Comparison of ENCODE assay signal across 1 cellular context in genomic region chr2:230218411-230218810, GRCh38.
A peak's percentile ranks its signal among the peaks of the same experiment; 100 is the strongest.
TF ChIP-seq lines count a peak whose summit lies in the region.

No MANE protein-coding gene starts in this region.

TF ChIP-seq in GM12878, 131 proteins besides CTCF, POLR2A, EP300 and RAD21 (continued from another document):
- TF ChIP-seq SMARCA5 (IDR thresholded peaks at IDR 0.05), result peak; percentile 42; the same call in 1 of the 2 replicates
- no peak for TF ChIP-seq CHD2 (IDR thresholded peaks at IDR 0.05; ENCODE audit: borderline replicate concordance, low read depth, low read length)
- TF ChIP-seq, protein P1, sequence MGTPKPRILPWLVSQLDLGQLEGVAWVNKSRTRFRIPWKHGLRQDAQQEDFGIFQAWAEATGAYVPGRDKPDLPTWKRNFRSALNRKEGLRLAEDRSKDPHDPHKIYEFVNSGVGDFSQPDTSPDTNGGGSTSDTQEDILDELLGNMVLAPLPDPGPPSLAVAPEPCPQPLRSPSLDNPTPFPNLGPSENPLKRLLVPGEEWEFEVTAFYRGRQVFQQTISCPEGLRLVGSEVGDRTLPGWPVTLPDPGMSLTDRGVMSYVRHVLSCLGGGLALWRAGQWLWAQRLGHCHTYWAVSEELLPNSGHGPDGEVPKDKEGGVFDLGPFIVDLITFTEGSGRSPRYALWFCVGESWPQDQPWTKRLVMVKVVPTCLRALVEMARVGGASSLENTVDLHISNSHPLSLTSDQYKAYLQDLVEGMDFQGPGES (IDR thresholded peaks at IDR 0.05), result no peak
- no peak for TF ChIP-seq BCLAF1 (IDR thresholded peaks at IDR 0.05)
- no peak for TF ChIP-seq KDM1A (IDR thresholded peaks at IDR 0.05; ENCODE audit: borderline replicate concordance)
- peak; percentile 71 for TF ChIP-seq SPI1 (IDR thresholded peaks at IDR 0.05; ENCODE audit: borderline replicate concordance, insufficient read depth, low read depth, low read length)
- no peak for TF ChIP-seq SREBF1 (IDR thresholded peaks at IDR 0.05; ENCODE audit: low read length)
TF ChIP-seq in GM12878: peak in this region for 3.
